Comparison of ENCODE assay signal across 8 cellular contexts in genomic region chr1:42923367-42924248, GRCh38. TPM values are rescaled to one million over a fixed set of nuclear protein-coding genes. Genes with fewer than 3 reads are reported as not detected.
DNase-seq lines count a peak whose midpoint lies in the region; ATAC-seq, FAIRE-seq and TF ChIP-seq lines count a peak whose summit lies in the region.

No MANE protein-coding gene starts in this region.

- H3K27me3 ChIP-seq in SU-DHL-6 (ENCODE audit: low read length) (no peaks in the 10 kb centered on the region), prostate gland (replicated peaks; ENCODE audit: insufficient read depth) (no peaks in the 10 kb centered on the region)

- peak; percentile 15 for FAIRE-seq in GM18507 (lab: Jason Lieb, UNC)

- TF ChIP-seq POLR2A in prostate gland (IDR thresholded peaks at IDR 0.05): no peak

- H3K4me3 ChIP-seq in SU-DHL-6 (ENCODE audit: insufficient read depth, low read length, poor library complexity, severe bottlenecking) (peak overlapping the region; percentile 71), fibroblast of mammary gland (ENCODE audit: control insufficient read depth, low read depth, low read length) (peak overlapping the region; percentile 76), prostate gland (peak overlapping the region; percentile 73 to 85)

- H3F3A ChIP-seq in SU-DHL-6 (ENCODE audit: insufficient read depth): peaks cover 27% of the 10 kb centered on the region

- peak overlapping the region; percentile 83 for H2AFZ ChIP-seq in SU-DHL-6 (ENCODE audit: low read depth, low read length, severe bottlenecking)

- no peaks in the 10 kb centered on the region for H3K79me2 ChIP-seq in SU-DHL-6 (ENCODE audit: insufficient read depth, low read length)

- no peak for ATAC-seq in GM21360 (IDR thresholded peaks at IDR 0.05; ENCODE audit: unreplicated experiment)

- peak overlapping the region; percentile 68 for H3K9ac ChIP-seq in SU-DHL-6 (ENCODE audit: low read length)

- no peaks in the 10 kb centered on the region for H3K9me2 ChIP-seq in SU-DHL-6 (replicated peaks; ENCODE audit: insufficient read depth, low read length)

- peak overlapping the region; percentile 83 for H3K4me2 ChIP-seq in SU-DHL-6 (ENCODE audit: low read depth, low read length, poor library complexity, severe bottlenecking)

- H3K36me3 ChIP-seq in SU-DHL-6 (ENCODE audit: low read length) (no peaks in the 10 kb centered on the region), prostate gland (peaks cover 13 to 14% of the 10 kb centered on the region in 2 donors)

- H3K4me1 ChIP-seq in prostate gland (replicated peaks): no peaks in the 10 kb centered on the region

- 6% methylated on average over 23 of the region's 23 CpGs for WGBS in prostate gland

- TF ChIP-seq CTCF in SU-DHL-6 (IDR thresholded peaks at IDR 0.05; ENCODE audit: insufficient read depth, low read length, poor library complexity, severe bottlenecking) (no peak), fibroblast of mammary gland (conservative IDR thresholded peaks at IDR 0.05; ENCODE audit: control insufficient read depth, insufficient read depth, low read depth, low read length) (no peak), prostate gland (IDR thresholded peaks at IDR 0.05) (no peak)

- DNase-seq in GM18507 (ENCODE audit: extremely low spot score, insufficient read length, low read depth) (no peak), fibroblast of mammary gland (ENCODE audit: low read depth) (no peak), prostate gland (ENCODE audit: low spot score) (no peak), COR-L47 (lab: John Stamatoyannopoulos, UW) (no peak), ACHN (no peak), KBM-7 (no peak)

- H3K27ac ChIP-seq in SU-DHL-6 (ENCODE audit: low read depth, low read length) (peak overlapping the region; percentile 85), prostate gland (peak overlapping the region; percentile 89 to 90)

- in situ Hi-C loops in ACHN (cut with HindIII; ENCODE audit: low pct_ligation_motif_present, low pct_unique_long_range_greater_than_20kb, low sequenced_read_pairs) (loop anchor here (25.0 kb wide), 1 partner anchor 139 kb away; no protein-coding TSS in a partner anchor), KBM-7 (cut with MboI; ENCODE audit: low pct_unique_long_range_greater_than_20kb, low sequenced_read_pairs) (no loop called here)

- intact Hi-C loops in prostate gland (cut with DNase I): loop anchor here (2.0 to 10.0 kb wide), 2 partner anchors 35 to 159 kb away; partner anchors contain the start of genes C1orf50, P3H1 and SLC2A1

- H4K20me1 ChIP-seq in SU-DHL-6 (ENCODE audit: low read depth, low read length): no peaks in the 10 kb centered on the region

- no peaks in the 10 kb centered on the region for H3K9me3 ChIP-seq in SU-DHL-6 (ENCODE audit: insufficient read depth, low read length)
- no peaks in the 10 kb centered on the region for H3K9me3 ChIP-seq in prostate gland

RNA-seq across cellular contexts. Expression of gene SLC2A1, which starts 35.1 kb away (rescaled TPM):
- total RNA-seq in prostate gland: 100 to 1,000 TPM in 1 of 2 donors, 10 to 100 TPM in 1; 83.9 to 159 TPM
